21 cellular contexts compared by ENCODE assay signal in genomic region chr12:38157274-38157932, GRCh38.
"Had no signal": no experiment of that assay in that cellular context is flagged by ENCODE, and none has a peak within 500 bp of the region (broad histone marks: within the 10 kb centered on the region; RNA-seq: fewer than 3 reads in every experiment).

No MANE protein-coding gene starts in this region.

- H3K9me3 ChIP-seq: adrenal gland had no signal

- H3K9me3 Mint-ChIP-seq: activated naive CD8-positive, alpha-beta T cell treated with anti-CD3 and anti-CD28 coated beads, Interleukin-2, amount 10 ng/mL, durations not matched to agents 7 days and 5 days had no signal

- DNase-seq: activated CD4-positive, alpha-beta T cell treated with anti-CD3 and anti-CD28 coated beads for 36 hours; activated CD4-positive, alpha-beta T cell treated with anti-CD3 and anti-CD28 coated beads, Interleukin-2, amount 50 U/mL, for 4 hours; activated CD8-positive, alpha-beta memory T cell treated with anti-CD3 and anti-CD28 coated beads, Interleukin-2, amount 50 U/mL, for 48 hours; activated CD8-positive, alpha-beta T cell treated with anti-CD3 and anti-CD28 coated beads, Interleukin-2, amount 10 ng/mL, durations not matched to agents 7 days and 5 days; activated naive CD4-positive, alpha-beta T cell treated with anti-CD3 and anti-CD28 coated beads, Interleukin-2, amount 50 U/mL, for 16 hours; activated naive CD8-positive, alpha-beta T cell treated with anti-CD3 and anti-CD28 coated beads, Interleukin-2, amount 10 ng/mL, durations not matched to agents 7 days and 5 days; activated T-cell treated with anti-CD3 and anti-CD28 coated beads, Interleukin-2, amount 50 U/mL, for 1 hour; adrenal gland; anterior cingulate cortex; central memory CD4-positive, alpha-beta T cell; Karpas-422; NCI-H1092; NCI-H1417; NCI-H2029; NCI-H345; NCI-H510A; NCI-H526 treated with DMSO at 0.1 percent for 48 hours; NCI-H82; SIG-M5; T-helper 1 cell; WERI-Rb-1 had no signal

- H3K4me3 ChIP-seq: adrenal gland had no signal

- H3K27me3 ChIP-seq: adrenal gland had no signal

- H3K27ac Mint-ChIP-seq: activated CD4-positive, alpha-beta T cell treated with anti-CD3 and anti-CD28 coated beads for 36 hours; activated CD8-positive, alpha-beta T cell treated with anti-CD3 and anti-CD28 coated beads, Interleukin-2, amount 10 ng/mL, durations not matched to agents 7 days and 5 days; activated naive CD8-positive, alpha-beta T cell treated with anti-CD3 and anti-CD28 coated beads, Interleukin-2, amount 10 ng/mL, durations not matched to agents 7 days and 5 days had no signal

- H3K27me3 Mint-ChIP-seq: activated CD4-positive, alpha-beta T cell treated with anti-CD3 and anti-CD28 coated beads for 36 hours; activated naive CD8-positive, alpha-beta T cell treated with anti-CD3 and anti-CD28 coated beads, Interleukin-2, amount 10 ng/mL, durations not matched to agents 7 days and 5 days had no signal

- H3K4me3 Mint-ChIP-seq: activated CD4-positive, alpha-beta T cell treated with anti-CD3 and anti-CD28 coated beads for 36 hours; activated CD8-positive, alpha-beta T cell treated with anti-CD3 and anti-CD28 coated beads, Interleukin-2, amount 10 ng/mL, durations not matched to agents 7 days and 5 days; activated naive CD8-positive, alpha-beta T cell treated with anti-CD3 and anti-CD28 coated beads, Interleukin-2, amount 10 ng/mL, durations not matched to agents 7 days and 5 days had no signal

- H3K4me1 Mint-ChIP-seq: activated CD4-positive, alpha-beta T cell treated with anti-CD3 and anti-CD28 coated beads for 36 hours; activated naive CD8-positive, alpha-beta T cell treated with anti-CD3 and anti-CD28 coated beads, Interleukin-2, amount 10 ng/mL, durations not matched to agents 7 days and 5 days had no signal

- ATAC-seq: activated CD4-positive, alpha-beta T cell treated with anti-CD3 and anti-CD28 coated beads for 36 hours; activated CD8-positive, alpha-beta T cell treated with anti-CD3 and anti-CD28 coated beads, Interleukin-2, amount 10 ng/mL, durations not matched to agents 7 days and 5 days had no signal

- H3K4me1 ChIP-seq: adrenal gland had no signal

- H3K36me3 Mint-ChIP-seq: activated naive CD8-positive, alpha-beta T cell treated with anti-CD3 and anti-CD28 coated beads, Interleukin-2, amount 10 ng/mL, durations not matched to agents 7 days and 5 days had no signal

- H3K27ac ChIP-seq: adrenal gland, WERI-Rb-1 had no signal

- H3K36me3 ChIP-seq: adrenal gland, WERI-Rb-1 had no signal
